Comparison of ENCODE assay signal across 8 cellular contexts in genomic region chr14:64914237-64914971, GRCh38. TPM values are rescaled to one million over a fixed set of nuclear protein-coding genes. Genes with fewer than 3 reads are reported as not detected.
DNase-seq lines count a peak whose midpoint lies in the region; ATAC-seq and TF ChIP-seq lines count a peak whose summit lies in the region.

TSS of gene CHURC1 (plus strand) at chr14:64914455. CDS start at chr14:64914496, 41 bp downstream.

- H3K9ac ChIP-seq in mammary epithelial cell (ENCODE audit: insufficient read depth, low read length) (peak within 1 kb of the TSS; percentile 88), iPS-20b (ENCODE audit: low read depth, low read length) (peak within 1 kb of the TSS; percentile 96)

- H3K4me2 ChIP-seq in mammary epithelial cell (ENCODE audit: insufficient read depth, low read depth, low read length): peak within 1 kb of the TSS; percentile 97

- intact Hi-C loops in mammary epithelial cell (cut with micrococcal nuclease): loop anchor here (1.0 kb wide), 1 partner anchor 69 kb away; no protein-coding TSS in a partner anchor

- dilution Hi-C loops in mammary epithelial cell (cut with HindIII; ENCODE audit: low sequenced_read_pairs): loop anchor here (25.0 kb wide), 1 partner anchor 252 kb away; no protein-coding TSS in a partner anchor

- H3K36me3 ChIP-seq in WERI-Rb-1 (no peaks in the 10 kb centered on the region; the same call in 1 of the 2 replicates), mammary epithelial cell (ENCODE audit: insufficient read depth, low read length) (no peaks in the 10 kb centered on the region), iPS-20b (ENCODE audit: insufficient read depth, low read depth, low read length) (no peaks in the 10 kb centered on the region)

- peak; percentile 98 for DNase-seq in ACHN
- peak; percentile 100 for DNase-seq in NCI-H2227 (lab: John Stamatoyannopoulos, UW; ENCODE audit: unreplicated experiment)
- peak; percentile 99 for DNase-seq in WERI-Rb-1
- peak; percentile 98 for DNase-seq in mammary epithelial cell

- H3K4me3 ChIP-seq in WERI-Rb-1 (ENCODE audit: low read depth, low read length) (peak within 1 kb of the TSS; percentile 76), mammary epithelial cell (replicated peaks in 1 of 3; ENCODE audit: insufficient read depth in 1 of 3, low read depth in 2 of 3, low read length in 3 of 3) (peak within 1 kb of the TSS; percentile 80 to 89 (median 87)), iPS-20b (ENCODE audit: low read length) (peak within 1 kb of the TSS; percentile 81), skin epidermis (peak within 1 kb of the TSS; percentile 57 to 98 (median 80))

- WGBS in mammary epithelial cell (ENCODE audit: low coverage, missing lambda C conversion rate): 3% methylated on average over 23 of the region's 49 CpGs

- BruUV-seq in mammary epithelial cell (replicated peaks; lab: Mats Ljungman, UMichigan): no TSS peak

- H3K27me3 ChIP-seq in WERI-Rb-1 (ENCODE audit: insufficient read depth, low read depth, severe bottlenecking) (no peaks in the 10 kb centered on the region), mammary epithelial cell (ENCODE audit: insufficient read depth, low read length) (no peaks in the 10 kb centered on the region), iPS-20b (ENCODE audit: insufficient read depth, low read length) (no peaks in the 10 kb centered on the region)

- CTCF ChIA-PET in mammary epithelial cell (lab: Charles Lee; ENCODE audit: low non-redundant PET): no interaction called here

- H3K4me1 ChIP-seq in mammary epithelial cell (ENCODE audit: insufficient read depth, low read length): peaks cover 10% of the 10 kb centered on the region
- H3K4me1 ChIP-seq in iPS-20b (ENCODE audit: insufficient read depth, low read length): 0 out of 2 replicates have a peak, but pooled peaks cover 6% of the 10 kb centered on the region

- TF ChIP-seq CTCF in WERI-Rb-1 (IDR thresholded peaks at IDR 0.05; ENCODE audit: low read depth, low read length) (no peak), mammary epithelial cell (conservative IDR thresholded peaks at IDR 0.05 in 1 of 2, IDR thresholded peaks at IDR 0.05 in 1 of 2; ENCODE audit: extremely low read depth in 1 of 2, insufficient read depth in 1 of 2, low read depth in 1 of 2, low read length in 2 of 2) (no peak)

- H3K9me3 ChIP-seq in WERI-Rb-1 (ENCODE audit: severe bottlenecking): no peaks in the 10 kb centered on the region
- H3K9me3 ChIP-seq in mammary epithelial cell (replicated peaks; ENCODE audit: insufficient read depth, low read length): no peaks in the 10 kb centered on the region
- H3K9me3 ChIP-seq in iPS-20b (ENCODE audit: insufficient read depth, low read depth, low read length): no peaks in the 10 kb centered on the region

- no peaks in the 10 kb centered on the region for H4K20me1 ChIP-seq in mammary epithelial cell (ENCODE audit: insufficient read depth, low read length)

- H3K27ac ChIP-seq in WERI-Rb-1 (peak within 1 kb of the TSS; percentile 88), mammary epithelial cell (ENCODE audit: insufficient read depth, low read depth, low read length) (peak within 1 kb of the TSS; percentile 90), iPS-20b (ENCODE audit: low read length) (peak within 1 kb of the TSS; percentile 92), skin epidermis (peak within 1 kb of the TSS; percentile 83 to 100 (median 97))

- ATAC-seq in GM18873 (IDR thresholded peaks at IDR 0.05; ENCODE audit: low FRiP score, unreplicated experiment) (peak; percentile 95), HG03139 (IDR thresholded peaks at IDR 0.05; ENCODE audit: unreplicated experiment) (peak; percentile 96)

- in situ Hi-C loops in ACHN (cut with HindIII; ENCODE audit: low pct_ligation_motif_present, low pct_unique_long_range_greater_than_20kb, low sequenced_read_pairs): no loop called here
- in situ Hi-C loops in mammary epithelial cell (cut with MboI; ENCODE audit: low sequenced_read_pairs in 2 of 2): no loop called here

- peaks cover 51% of the 10 kb centered on the region for H3K79me2 ChIP-seq in mammary epithelial cell (ENCODE audit: insufficient read depth, low read length)

- peak within 1 kb of the TSS; percentile 94 for H2AFZ ChIP-seq in mammary epithelial cell (ENCODE audit: low read depth, low read length)

RNA-seq across cellular contexts. Expression of gene CHURC1, which starts in this region (rescaled TPM):
- total RNA-seq in mammary epithelial cell: 10 to 100 TPM; 49.9 to 55.7 TPM
- 38.7 TPM for polyA plus RNA-seq in mammary epithelial cell
- 1.7 TPM for polyA minus RNA-seq in mammary epithelial cell

Comparison
In these comparisons a context has a peak if more than half of its experiments do, and no peak if none do; other contexts are left out.
1. Peak in every context shown above with its lines: DNase-seq, ATAC-seq, H3K4me3 ChIP-seq and H3K27ac ChIP-seq.